In the genomic region with DNA sequence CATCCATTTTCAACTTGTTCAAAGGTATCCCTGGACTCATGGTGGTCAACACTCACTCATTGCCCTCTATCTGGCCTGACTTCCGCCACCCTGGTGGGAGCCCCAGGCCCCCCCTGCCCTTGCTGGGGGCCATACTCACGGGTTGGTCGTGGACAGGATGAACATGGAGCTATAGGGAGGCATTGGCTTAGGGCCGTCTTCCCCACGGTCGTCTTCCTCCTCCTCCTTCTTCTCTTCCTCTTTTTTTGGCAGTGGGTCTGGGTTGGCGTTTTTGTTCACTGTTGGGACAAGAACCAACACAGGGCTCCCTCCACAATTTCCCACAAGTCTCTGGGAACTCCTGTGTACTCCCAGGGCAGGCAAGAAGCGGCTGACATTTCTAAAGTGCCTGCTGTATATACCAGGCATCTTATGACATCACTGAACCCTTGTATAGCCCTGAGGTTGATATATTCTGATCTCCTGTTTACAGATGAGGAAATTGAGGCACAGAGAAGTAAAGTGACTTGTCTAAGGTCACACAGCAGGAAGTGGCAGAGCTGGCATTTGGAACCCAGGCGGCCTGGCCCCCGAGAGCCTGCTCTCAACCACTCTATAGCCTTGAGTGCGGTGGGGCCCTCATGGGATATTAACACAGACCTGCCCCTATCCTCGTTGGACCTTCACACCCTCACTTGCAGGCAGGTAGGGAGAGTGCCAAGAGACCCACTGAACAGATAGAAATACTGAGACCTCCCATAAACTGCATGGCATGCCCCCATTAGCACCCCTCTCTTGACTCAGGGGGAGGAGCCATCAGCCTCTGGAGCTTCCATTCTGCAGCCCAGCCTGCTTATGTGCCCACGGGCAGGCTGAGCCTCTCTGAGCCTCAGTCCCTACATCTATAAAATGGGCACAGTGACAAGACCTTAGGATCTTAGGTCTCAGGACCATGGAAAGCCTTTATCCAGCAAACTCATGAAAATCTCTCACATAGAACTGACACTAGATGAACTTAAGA, we compare ENCODE assay signal across 22 cellular contexts.
DNase-seq lines count a peak whose midpoint lies in the region; ATAC-seq, FAIRE-seq and TF ChIP-seq lines count a peak whose summit lies in the region.
"Had no signal": no experiment of that assay in that cellular context is flagged by ENCODE, and none has a peak within 500 bp of the region (broad histone marks: within the 10 kb centered on the region; RNA-seq: fewer than 3 reads in every experiment).

No MANE protein-coding gene starts in this region.

- H3K9me3 ChIP-seq in SK-N-SH: no peaks in the 10 kb centered on the region
- no peaks in the 10 kb centered on the region for H3K9me3 ChIP-seq in K562 (replicated peaks; ENCODE audit: control insufficient read depth, insufficient read depth, low read depth, low read length)
- H3K9me3 ChIP-seq in testis: no peaks in the 10 kb centered on the region

- H3K9me2 ChIP-seq in SK-N-SH: no peaks in the 10 kb centered on the region

- TF ChIP-seq RAD21 in SK-N-SH (IDR thresholded peaks at IDR 0.05; ENCODE audit: low read length) (no peak), K562 (CRISPR knock-in tag; conservative IDR thresholded peaks at IDR 0.05 in 1 of 2, IDR thresholded peaks at IDR 0.05 in 1 of 2) (no peak)

- H3K79me2 ChIP-seq in SK-N-SH (ENCODE audit: insufficient read depth): no peaks in the 10 kb centered on the region
- H3K79me2 ChIP-seq in K562 (ENCODE audit: control insufficient read depth, insufficient read depth, low read length): no peaks in the 10 kb centered on the region

- H3K27ac ChIP-seq in SK-N-SH (ENCODE audit: low read depth in 2 of 2, low read length in 1 of 2) (no peak overlapping the region), K562 (ENCODE audit: extremely low read depth, low read depth, low read length) (no peak overlapping the region), testis (no peak overlapping the region)

- intact Hi-C loops in K562 (cut with micrococcal nuclease) (no loop called here), testis (cut with DNase I; ENCODE audit: low total_unique reads) (no loop called here)

- no peak overlapping the region for H3K9ac ChIP-seq in SK-N-SH
- H3K9ac ChIP-seq in K562 (ENCODE audit: insufficient read depth in 1 of 2, low read depth in 2 of 2, low read length in 2 of 2): no peak overlapping the region

- TF ChIP-seq CTCF in SK-N-SH (IDR thresholded peaks at IDR 0.05) (no peak), NB4 (IDR thresholded peaks at IDR 0.05; ENCODE audit: low read depth, low read length) (no peak), K562 (IDR thresholded peaks at IDR 0.05 in 2 of 3, conservative IDR thresholded peaks at IDR 0.05 in 1 of 3; ENCODE audit: insufficient read depth in 2 of 3, low read depth in 1 of 3, low read length in 3 of 3) (no peak), testis (IDR thresholded peaks at IDR 0.05) (no peak)

- no peak for FAIRE-seq in K562 (lab: Jason Lieb, UNC)

- TF ChIP-seq EP300 in SK-N-SH (IDR thresholded peaks at IDR 0.05; ENCODE audit: borderline replicate concordance in 1 of 2, low read depth in 1 of 2, low read length in 1 of 2) (no peak), K562 (IDR thresholded peaks at IDR 0.05; ENCODE audit: low read length) (no peak)

- no TSS peak for BruUV-seq in K562 (replicated peaks; lab: Mats Ljungman, UMichigan)

- H4K20me1 ChIP-seq in SK-N-SH (ENCODE audit: insufficient read depth) (no peaks in the 10 kb centered on the region), K562 (replicated peaks; ENCODE audit: control insufficient read depth, insufficient read depth, low read length) (no peaks in the 10 kb centered on the region)

- WGBS in SK-N-SH (ENCODE audit: low lambda C conversion rate): 11% methylated on average over 12 of the region's 13 CpGs
- 13% methylated on average over 13 of the region's 13 CpGs for WGBS in K562 (ENCODE audit: insufficient coverage, low coverage, missing lambda C conversion rate)
- 55 to 57% methylated on average over 11 to 13 of the region's 13 CpGs for WGBS in testis, 2 donors

- TF ChIP-seq POLR2A in NB4 (IDR thresholded peaks at IDR 0.05; ENCODE audit: extremely low read depth, insufficient read length) (no peak), K562 (conservative IDR thresholded peaks at IDR 0.05) (no peak), testis (IDR thresholded peaks at IDR 0.05) (no peak)

- in situ Hi-C loops in K562 (cut with MboI): no loop called here

- ATAC-seq in SK-N-SH treated with all-trans-retinoic acid at 6 μM for 48 hours (peak; percentile 33; the same call in 2 of the 3 replicates), K562 (no peak), HG03280 (IDR thresholded peaks at IDR 0.05; ENCODE audit: unreplicated experiment) (no peak)
- ATAC-seq: GM23338, HCT116 had no signal

- H3K4me3 ChIP-seq in SK-N-SH (ENCODE audit: low read depth in 2 of 2, low read length in 1 of 2): no peak overlapping the region
- H3K4me3 ChIP-seq in NB4 (ENCODE audit: low read depth, low read length): no peak overlapping the region
- H3K4me3 ChIP-seq in K562: no peak overlapping the region
- H3K4me3 ChIP-seq in testis: no peak overlapping the region
- H3K4me3 ChIP-seq: GM23338 had no signal

- CTCF ChIA-PET in SK-N-SH (lab: Yijun Ruan, JAX) (interaction anchor here (1.2 kb wide), 2 partner anchors 303 to 304 kb away, joined by 3 read pairs; no protein-coding TSS in a partner anchor), K562 (lab: Yijun Ruan, JAX; ENCODE audit: low intra/inter-chr PET ratio) (no interaction called here)

- H3K4me1 ChIP-seq in SK-N-SH (ENCODE audit: control insufficient read depth in 1 of 2, insufficient read depth in 2 of 2, low read depth in 1 of 2, low read length in 1 of 2) (no peaks in the 10 kb centered on the region), K562 (replicated peaks in 1 of 2; ENCODE audit: control insufficient read depth in 2 of 2, insufficient read depth in 2 of 2, low read length in 2 of 2) (peaks cover 0 to 8% of the 10 kb centered on the region in 2 experiments; a peak in 1 of 5 replicates), testis (no peaks in the 10 kb centered on the region)

- DNase-seq in SK-N-SH (no peak), NB4 (ENCODE audit: low read depth) (peak; percentile 40), K562 (ENCODE audit: extremely low read depth in 1 of 4, low spot score in 3 of 4) (no peak), T-helper 1 cell (no peak), testis (no peak), GM19238 (ENCODE audit: insufficient read length, low spot score) (no peak)
- DNase-seq: 8988T; CD4-positive, CD25-positive, alpha-beta regulatory T cell; COR-L47; DMS 273 treated with DMSO at 0.1 percent for 48 hours; DND-41; NCI-H1105 treated with DMSO at 0.1 percent for 48 hours; NCI-H1694; NCI-H2081 treated with DMSO at 0.1 percent for 48 hours; NCI-H510A; NCI-H748 treated with DMSO at 0.1 percent for 48 hours; NK-92 treated with Interleukin-12 subunit alpha and Interleukin-12 subunit beta, amount 100 ng/mL, for 24 hours; SHP77 treated with DMSO at 0.1 percent for 48 hours had no signal

- H3F3A ChIP-seq in SK-N-SH (replicated peaks; ENCODE audit: insufficient read depth): no peaks in the 10 kb centered on the region

- H3K36me3 ChIP-seq in SK-N-SH (replicated peaks in 1 of 2; ENCODE audit: control insufficient read depth in 1 of 2, insufficient read depth in 2 of 2, low read length in 1 of 2) (no peaks in the 10 kb centered on the region), K562 (ENCODE audit: control insufficient read depth, insufficient read depth, low read length) (no peaks in the 10 kb centered on the region), testis (ENCODE audit: low read depth, missing control alignments) (no peaks in the 10 kb centered on the region)

- POLR2A ChIA-PET in SK-N-SH (lab: Yijun Ruan, JAX) (no interaction called here), K562 (lab: Yijun Ruan, JAX) (no interaction called here)

- H2AFZ ChIP-seq in SK-N-SH (ENCODE audit: low read depth) (no peak overlapping the region), K562 (ENCODE audit: low read depth, low read length) (0 out of 2 replicates have a peak overlapping the region, but pooled peaks have one; percentile 8)
- H2AFZ ChIP-seq: GM23338 had no signal

- no peaks in the 10 kb centered on the region for H3K9me1 ChIP-seq in K562 (ENCODE audit: control insufficient read depth, insufficient read depth, low read length)

- no peak overlapping the region for H3K4me2 ChIP-seq in SK-N-SH
- no peak overlapping the region for H3K4me2 ChIP-seq in K562 (ENCODE audit: insufficient read depth, low read length)
- H3K4me2 ChIP-seq: GM23338 had no signal

- peaks cover 84% of the 10 kb centered on the region for H3K27me3 ChIP-seq in SK-N-SH (ENCODE audit: insufficient read depth)
- peaks cover 2 to 18% of the 10 kb centered on the region in 2 experiments; a peak in 2 of 5 replicates for H3K27me3 ChIP-seq in K562 (ENCODE audit: control insufficient read depth in 2 of 2, insufficient read depth in 2 of 2, low read length in 2 of 2)
- H3K27me3 ChIP-seq in testis: no peaks in the 10 kb centered on the region

TF ChIP-seq in SK-N-SH treated with all-trans-retinoic acid at 6 μM for 48 hours, 23 proteins besides CTCF, POLR2A, EP300 and RAD21:
- no peak for TF ChIP-seq TCF4 (CRISPR knock-in tag; IDR thresholded peaks at IDR 0.05; ENCODE audit: borderline replicate concordance)
- no peak for TF ChIP-seq ZFP3 (CRISPR knock-in tag; IDR thresholded peaks at IDR 0.05)
- no peak for TF ChIP-seq ZC3H10 (CRISPR knock-in tag; IDR thresholded peaks at IDR 0.05)

TF ChIP-seq in SK-N-SH, 30 proteins besides CTCF, POLR2A, EP300 and RAD21 (continues in another document):
- TF ChIP-seq POLR2AphosphoS5 (IDR thresholded peaks at IDR 0.05; ENCODE audit: low read depth, low read length): no peak
- TF ChIP-seq, protein P1, sequence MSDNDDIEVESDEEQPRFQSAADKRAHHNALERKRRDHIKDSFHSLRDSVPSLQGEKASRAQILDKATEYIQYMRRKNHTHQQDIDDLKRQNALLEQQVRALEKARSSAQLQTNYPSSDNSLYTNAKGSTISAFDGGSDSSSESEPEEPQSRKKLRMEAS (IDR thresholded peaks at IDR 0.05; ENCODE audit: low read depth): no peak
- TF ChIP-seq TAF1 (IDR thresholded peaks at IDR 0.05; ENCODE audit: borderline replicate concordance, low read depth, low read length): no peak
- TF ChIP-seq MEF2A (IDR thresholded peaks at IDR 0.05; ENCODE audit: borderline replicate concordance, low read depth): no peak
- no peak for TF ChIP-seq RXRA (IDR thresholded peaks at IDR 0.05; ENCODE audit: borderline replicate concordance, low read depth)
- no peak for TF ChIP-seq SMC3 (IDR thresholded peaks at IDR 0.05; ENCODE audit: low read depth, low read length)

TF ChIP-seq in K562, 482 proteins besides CTCF, POLR2A, EP300 and RAD21 (continues in another document):
- TF ChIP-seq SPI1 (IDR thresholded peaks at IDR 0.05; ENCODE audit: borderline replicate concordance, low read depth, low read length) (peak; percentile 78; the same call in 1 of the 2 replicates), ADNP (tag; IDR thresholded peaks at IDR 0.05) (peak; percentile 91)
